Comparison of ENCODE assay signal across 11 cellular contexts in genomic region chr22:20583471-20583922, GRCh38.
DNase-seq lines count a peak whose midpoint lies in the region; ATAC-seq and TF ChIP-seq lines count a peak whose summit lies in the region.
"Had no signal": no experiment of that assay in that cellular context is flagged by ENCODE, and none has a peak within 500 bp of the region (broad histone marks: within the 10 kb centered on the region; RNA-seq: fewer than 3 reads in every experiment).

No MANE protein-coding gene starts in this region.

- no peaks in the 10 kb centered on the region for H3K9me3 ChIP-seq in right atrium auricular region
- H3K9me3 ChIP-seq in thyroid gland: no peaks in the 10 kb centered on the region

- DNase-seq in Right ventricle myocardium superior (peak; percentile 60), right atrium auricular region (ENCODE audit: low spot score) (no peak), SK-MEL-5 (ENCODE audit: low read depth, low spot score) (peak; percentile 43), left cardiac atrium (peak; percentile 22), thyroid gland (peak; percentile 26 to 31), Calu3 (no peak), SW480 (ENCODE audit: low spot score) (no peak), coronary artery (ENCODE audit: low spot score) (no peak)
- DNase-seq: activated CD8-positive, alpha-beta memory T cell treated with anti-CD3 and anti-CD28 coated beads, Interleukin-2, amount 50 U/mL, for 48 hours; NCI-H510A; SW 1271 had no signal

- WGBS in thyroid gland, 2 donors: 91 to 97% methylated on average over 4 of the region's 4 CpGs

- in situ Hi-C loops in SK-MEL-5 (cut with HindIII; ENCODE audit: low pct_unique_long_range_greater_than_20kb, low sequenced_read_pairs): no loop called here

- intact Hi-C loops in Right ventricle myocardium superior (cut with DNase I): no loop called here
- intact Hi-C loops in left cardiac atrium (cut with DNase I): no loop called here
- intact Hi-C loops in thyroid gland (cut with DNase I): no loop called here
- intact Hi-C loops in Calu3 (cut with micrococcal nuclease; ENCODE audit: unreplicated experiment): no loop called here

- no peaks in the 10 kb centered on the region for H3K27me3 Mint-ChIP-seq in Calu3 (ENCODE audit: unreplicated experiment)

- H3K4me3 ChIP-seq in right atrium auricular region: no peak overlapping the region
- no peak overlapping the region for H3K4me3 ChIP-seq in thyroid gland (replicated peaks in 1 of 3)
- H3K4me3 ChIP-seq in coronary artery: no peak overlapping the region

- no peak overlapping the region for H3K4me3 Mint-ChIP-seq in Calu3 (ENCODE audit: low read depth, unreplicated experiment)

- H3K36me3 ChIP-seq in right atrium auricular region: peaks cover 58% of the 10 kb centered on the region
- peaks cover 53 to 54% of the 10 kb centered on the region in 2 donors for H3K36me3 ChIP-seq in thyroid gland

- BruUV-seq in Calu3 (replicated peaks; lab: Mats Ljungman, UMichigan): no TSS peak

- no peaks in the 10 kb centered on the region for H3K9me3 Mint-ChIP-seq in Calu3 (ENCODE audit: low read depth, unreplicated experiment)

- H3K27me3 ChIP-seq in right atrium auricular region (no peaks in the 10 kb centered on the region), thyroid gland (no peaks in the 10 kb centered on the region)

- H3K4me1 ChIP-seq in right atrium auricular region (peaks cover 0 to 19% of the 10 kb centered on the region in 2 donors), thyroid gland (no peaks in the 10 kb centered on the region)

- H3K4me1 Mint-ChIP-seq in Calu3 (ENCODE audit: low read depth, unreplicated experiment): no peaks in the 10 kb centered on the region

- no peak for TF ChIP-seq POLR2A in thyroid gland (IDR thresholded peaks at IDR 0.05)

- ATAC-seq in Right ventricle myocardium superior (ENCODE audit: poor library complexity) (no peak), left cardiac atrium (peak in 1 of 2 donors; percentile 2)

- H3K36me3 Mint-ChIP-seq in Calu3 (ENCODE audit: insufficient read depth, unreplicated experiment): peaks cover 29% of the 10 kb centered on the region

- CTCF ChIA-PET in Calu3 (lab: Charles Lee): interaction anchor here (1.8 kb wide), 1 partner anchor 14 kb away, joined by 6 read pairs; no protein-coding TSS in a partner anchor

- H3K27ac ChIP-seq in right atrium auricular region: no peak overlapping the region
- H3K27ac ChIP-seq in thyroid gland: no peak overlapping the region
- no peak overlapping the region for H3K27ac ChIP-seq in coronary artery

- H3K27ac Mint-ChIP-seq in Calu3 (ENCODE audit: unreplicated experiment): no peak overlapping the region

- no peak for TF ChIP-seq CTCF in right atrium auricular region (IDR thresholded peaks at IDR 0.05)
- no peak for TF ChIP-seq CTCF in thyroid gland (IDR thresholded peaks at IDR 0.05)
- TF ChIP-seq CTCF in Calu3 (IDR thresholded peaks at IDR 0.05; ENCODE audit: unreplicated experiment): no peak
- TF ChIP-seq CTCF in coronary artery (IDR thresholded peaks at IDR 0.05): no peak

Comparison
In these comparisons a context has a peak if more than half of its experiments do, and no peak if none do; other contexts are left out.
1. DNase-seq: peak in Right ventricle myocardium superior (single experiment), SK-MEL-5 (single experiment), left cardiac atrium (single experiment) and thyroid gland (2 of 2); none in right atrium auricular region (single experiment), Calu3 (single experiment), SW480 (single experiment) and coronary artery (single experiment).